In genomic region chr7:133718131-133718530, GRCh38 we compare ENCODE assay signal across 34 cellular contexts.
"Had no signal": no experiment of that assay in that cellular context is flagged by ENCODE, and none has a peak within 500 bp of the region (broad histone marks: within the 10 kb centered on the region; RNA-seq: fewer than 3 reads in every experiment).

No MANE protein-coding gene starts in this region.

- H3K9me3 ChIP-seq: MG63 had no signal

- DNase-seq: Karpas-422, Kasumi-1, MG63, MM.1S, MV-4-11, NCI-H1048, NCI-H1092, NCI-H1092 treated with DMSO at 0.1 percent for 48 hours, NCI-H1105, NCI-H1105 treated with DMSO at 0.1 percent for 48 hours, NCI-H1417, NCI-H1417 treated with DMSO at 0.1 percent for 48 hours, NCI-H1436, NCI-H1436 treated with DMSO at 0.1 percent for 48 hours, NCI-H146, NCI-H1694, NCI-H1694 treated with DMSO at 0.1 percent for 48 hours, NCI-H187, NCI-H187 treated with DMSO at 0.1 percent for 48 hours, NCI-H1930, NCI-H2029, NCI-H2029 treated with DMSO at 0.1 percent for 48 hours, NCI-H2081, NCI-H2081 treated with DMSO at 0.1 percent for 48 hours, NCI-H2107, NCI-H2171, NCI-H2171 treated with DMSO at 0.1 percent for 48 hours, NCI-H2227 treated with DMSO at 0.1 percent for 48 hours, NCI-H226, NCI-H345, NCI-H446, NCI-H446 treated with DMSO at 0.1 percent for 48 hours, NCI-H510A had no signal

- H3K27ac ChIP-seq: KMS-11 had no signal

- H3K36me3 ChIP-seq: MG63 had no signal

- H3K4me3 ChIP-seq: MG63 had no signal

- H3K4me2 ChIP-seq: KMS-11 had no signal

- H3K27me3 ChIP-seq: MG63 had no signal

- H3K9ac ChIP-seq: KMS-11 had no signal
